ENCODE assay signal across 8 cellular contexts in genomic region chr2:70083344-70084156, GRCh38. TPM values are rescaled to one million over a fixed set of nuclear protein-coding genes. Genes with fewer than 3 reads are reported as not detected.
DNase-seq lines count a peak whose midpoint lies in the region; ATAC-seq, FAIRE-seq and TF ChIP-seq lines count a peak whose summit lies in the region.

No MANE protein-coding gene starts in this region.

- TF ChIP-seq CTCF in tibial artery (IDR thresholded peaks at IDR 0.05) (no peak), pancreas (IDR thresholded peaks at IDR 0.05) (no peak)

- no peaks in the 10 kb centered on the region for H3K9me3 Mint-ChIP-seq in IgD-negative memory B cell

- ATAC-seq in left colon, result peak; percentile 60
- no peak for ATAC-seq in pancreas

- peak; percentile 72 for DNase-seq in stimulated activated naive CD4-positive, alpha-beta T cell treated with Interleukin-2 at 50 U/mL for 16 hours (lab: John Stamatoyannopoulos, UW)
- DNase-seq in stimulated activated naive CD4-positive, alpha-beta T cell (lab: John Stamatoyannopoulos, UW), result no peak
- DNase-seq in activated T-cell treated with anti-CD3 and anti-CD28 coated beads for 48 hours (ENCODE audit: low read depth) (peak; percentile 58), left colon (peak; percentile 60 to 80), tibial artery (peak in 1 of 2 donors; percentile 37), pancreas (no peak), ureter (ENCODE audit: low spot score) (no peak)

- H3K4me1 ChIP-seq in tibial artery, result peaks cover 0 to 28% (median 23%) of the 10 kb centered on the region in 4 donors
- H3K4me1 ChIP-seq in pancreas, result peaks cover 14 to 23% (median 21%) of the 10 kb centered on the region in 3 donors

- peaks cover 46 to 60% (median 58%) of the 10 kb centered on the region in 3 donors for H3K36me3 ChIP-seq in tibial artery
- peaks cover 0 to 24% (median 0%) of the 10 kb centered on the region in 3 donors for H3K36me3 ChIP-seq in pancreas

- peak overlapping the region; percentile 90 to 96 (median 94) for H3K27ac Mint-ChIP-seq in IgD-negative memory B cell

- H3K9me3 ChIP-seq in tibial artery (no peaks in the 10 kb centered on the region), pancreas (no peaks in the 10 kb centered on the region)

- peaks cover 24 to 39% (median 33%) of the 10 kb centered on the region in 3 donors for H3K4me1 Mint-ChIP-seq in IgD-negative memory B cell

- H3K27me3 ChIP-seq in tibial artery (no peaks in the 10 kb centered on the region), pancreas (no peaks in the 10 kb centered on the region)

- no peaks in the 10 kb centered on the region for H3K27me3 Mint-ChIP-seq in IgD-negative memory B cell

- intact Hi-C loops in left colon (cut with DNase I, micrococcal nuclease) (no loop called here), tibial artery (cut with DNase I; ENCODE audit: low total_unique reads) (no loop called here), pancreas (cut with DNase I) (no loop called here)

- peaks cover 18% of the 10 kb centered on the region for H3K36me3 Mint-ChIP-seq in IgD-negative memory B cell

- no peak overlapping the region for H3K4me3 ChIP-seq in tibial artery
- no peak overlapping the region for H3K4me3 ChIP-seq in pancreas

- H3K27ac ChIP-seq in tibial artery (peak overlapping the region; percentile 28 to 94), pancreas (no peak overlapping the region)

- peak overlapping the region; percentile 72 to 87 (median 84) for H3K4me3 Mint-ChIP-seq in IgD-negative memory B cell

- WGBS in pancreas, 2 donors, result 68 to 73% methylated on average over 8 of the region's 8 CpGs

- no peak for FAIRE-seq in pancreas (lab: Jason Lieb, UNC)

RNA-seq across cellular contexts. Expression of gene PCBP1, which starts 3.7 kb away (rescaled TPM):
- polyA plus RNA-seq in IgD-negative memory B cell (123 TPM), pancreas (100 to 1,000 TPM; 132 to 179 TPM)
- total RNA-seq in left colon (100 to 1,000 TPM; 263 to 293 TPM), pancreas (100 to 1,000 TPM; 121 to 232 (median 177) TPM), ureter (284 TPM)

Comparison
In these comparisons a context has a peak if more than half of its experiments do, and no peak if none do; other contexts are left out.
1. DNase-seq: peak in stimulated activated naive CD4-positive, alpha-beta T cell treated with Interleukin-2 at 50 U/mL for 16 hours (single experiment), activated T-cell treated with anti-CD3 and anti-CD28 coated beads for 48 hours (single experiment) and left colon (2 of 2); none in stimulated activated naive CD4-positive, alpha-beta T cell (0 of 6), pancreas (0 of 6) and ureter (single experiment).
2. H3K27ac ChIP-seq: peak in tibial artery (2 of 2); none in pancreas (0 of 4).